Comparison of ENCODE assay signal across 17 cellular contexts in the genomic region with DNA sequence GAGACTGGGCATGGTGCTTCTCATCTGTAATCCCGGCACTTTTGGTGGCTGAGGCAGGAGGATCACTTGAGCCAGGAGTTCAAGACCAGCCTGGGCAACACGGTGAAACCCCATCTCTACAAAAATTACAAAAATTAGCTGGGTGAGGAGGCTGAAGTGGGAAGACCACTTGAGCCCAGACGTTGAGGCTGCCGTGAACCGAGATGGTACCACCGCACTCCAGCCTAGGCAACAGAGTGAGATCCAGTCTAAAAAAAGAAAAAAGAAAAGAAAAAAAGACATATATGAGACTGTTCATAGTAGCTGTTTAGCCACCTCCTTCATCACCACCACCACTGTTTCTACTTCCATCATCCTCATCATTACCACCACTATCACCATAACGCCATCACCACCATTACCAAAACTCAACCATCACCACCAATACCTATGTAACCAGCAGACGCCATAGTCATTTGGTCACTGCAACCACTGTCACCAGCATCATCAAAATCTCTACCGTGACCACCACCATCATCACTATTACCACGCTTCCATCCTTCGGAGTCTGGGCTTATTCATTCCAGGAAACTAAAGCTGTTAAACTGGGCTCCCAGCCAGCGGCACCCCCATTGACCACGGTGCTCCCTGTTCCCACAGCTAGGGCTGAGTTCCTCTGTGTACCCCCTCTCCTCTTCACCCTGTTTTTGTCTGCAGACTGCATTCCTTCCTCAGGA. TPM values are rescaled to one million over a fixed set of nuclear protein-coding genes. Genes with fewer than 3 reads are reported as not detected.
DNase-seq lines count a peak whose midpoint lies in the region; ATAC-seq and TF ChIP-seq lines count a peak whose summit lies in the region.
"Had no signal": no experiment of that assay in that cellular context is flagged by ENCODE, and none has a peak within 500 bp of the region (broad histone marks: within the 10 kb centered on the region; RNA-seq: fewer than 3 reads in every experiment).

No MANE protein-coding gene starts in this region.

- H3K4me3 ChIP-seq in GM23248 (no peak overlapping the region), osteoblast (ENCODE audit: insufficient read depth, low read length) (no peak overlapping the region)
- H3K4me3 ChIP-seq: cardiac muscle cell, heart right ventricle, prostate gland had no signal

- no peaks in the 10 kb centered on the region for H3K9me2 ChIP-seq in GM23248 (ENCODE audit: insufficient read depth)

- ATAC-seq in HG02981 (IDR thresholded peaks at IDR 0.05; ENCODE audit: unreplicated experiment) = peak; percentile 18
- no peak for ATAC-seq in HG02970 (IDR thresholded peaks at IDR 0.05; ENCODE audit: low FRiP score, unreplicated experiment)

- H3K4me1 Mint-ChIP-seq in endothelial cell (ENCODE audit: unreplicated experiment) (no peaks in the 10 kb centered on the region), immature natural killer cell (no peaks in the 10 kb centered on the region)
- H3K4me1 Mint-ChIP-seq: CD4-positive, CD25-positive, alpha-beta regulatory T cell had no signal

- H3K27me3 Mint-ChIP-seq in endothelial cell (ENCODE audit: unreplicated experiment) (peaks cover 9% of the 10 kb centered on the region), immature natural killer cell (ENCODE audit: low read depth in 3 of 3) (peaks cover 2 to 11% (median 4%) of the 10 kb centered on the region in 3 donors)

- no peaks in the 10 kb centered on the region for H3K79me2 ChIP-seq in GM23248 (ENCODE audit: insufficient read depth)
- H3K79me2 ChIP-seq in osteoblast (ENCODE audit: insufficient read depth, low read length) = no peaks in the 10 kb centered on the region

- in situ Hi-C loops in GM23248 (cut with MboI) = loop anchor here (10.0 kb wide), 1 partner anchor 177 kb away; no protein-coding TSS in a partner anchor

- H3K36me3 ChIP-seq in GM23248 (ENCODE audit: low read depth) = no peaks in the 10 kb centered on the region
- no peaks in the 10 kb centered on the region for H3K36me3 ChIP-seq in osteoblast (ENCODE audit: insufficient read depth, low read length)
- H3K36me3 ChIP-seq: cardiac muscle cell, heart right ventricle, prostate gland had no signal

- H3K4me3 Mint-ChIP-seq in endothelial cell (ENCODE audit: unreplicated experiment) (peak overlapping the region; percentile 6), immature natural killer cell (no peak overlapping the region)
- H3K4me3 Mint-ChIP-seq: CD4-positive, CD25-positive, alpha-beta regulatory T cell; dendritic cell treated with granulocyte-macrophage colony-stimulating factor and Interleukin-4, amounts not matched to agents 40 ng/mL and 50 ng/mL, for 4 days; mesothelial cell of epicardium; nephron progenitor cell had no signal

- H3K27ac Mint-ChIP-seq in endothelial cell (ENCODE audit: unreplicated experiment) (no peak overlapping the region), immature natural killer cell (no peak overlapping the region)
- H3K27ac Mint-ChIP-seq: CD4-positive, CD25-positive, alpha-beta regulatory T cell; dendritic cell treated with granulocyte-macrophage colony-stimulating factor and Interleukin-4, amounts not matched to agents 40 ng/mL and 50 ng/mL, for 4 days; mesothelial cell of epicardium; nephron progenitor cell had no signal

- H3K9me3 ChIP-seq in GM23248 (ENCODE audit: low read depth) = no peaks in the 10 kb centered on the region
- H3K9me3 ChIP-seq in osteoblast (ENCODE audit: low read depth, low read length) = no peaks in the 10 kb centered on the region
- H3K9me3 ChIP-seq: prostate gland had no signal

- peaks cover 16% of the 10 kb centered on the region for H3K4me1 ChIP-seq in GM23248 (ENCODE audit: insufficient read depth)
- H3K4me1 ChIP-seq in osteoblast (ENCODE audit: insufficient read depth, low read length) = peaks cover 10% of the 10 kb centered on the region
- H3K4me1 ChIP-seq: prostate gland had no signal

- H3K27me3 ChIP-seq in GM23248 (replicated peaks; ENCODE audit: insufficient read depth) = peaks cover 21% of the 10 kb centered on the region
- peaks cover 12% of the 10 kb centered on the region for H3K27me3 ChIP-seq in osteoblast (ENCODE audit: insufficient read depth, low read length)

- no peak overlapping the region for H3K27ac ChIP-seq in GM23248
- H3K27ac ChIP-seq in osteoblast (ENCODE audit: low read depth, low read length) = no peak overlapping the region
- H3K27ac ChIP-seq: cardiac muscle cell, heart right ventricle, prostate gland had no signal

- H4K20me1 ChIP-seq in GM23248 (ENCODE audit: insufficient read depth) = no peaks in the 10 kb centered on the region
- no peaks in the 10 kb centered on the region for H4K20me1 ChIP-seq in osteoblast (ENCODE audit: insufficient read depth, low read length)

- no peaks in the 10 kb centered on the region for H3K36me3 Mint-ChIP-seq in endothelial cell (ENCODE audit: low read depth, unreplicated experiment)
- H3K36me3 Mint-ChIP-seq in immature natural killer cell = no peaks in the 10 kb centered on the region
- H3K36me3 Mint-ChIP-seq: CD4-positive, CD25-positive, alpha-beta regulatory T cell had no signal

- 73 to 76% methylated on average over 13 of the region's 13 CpGs for WGBS in GM23248 (ENCODE audit: low coverage in 1 of 2, low lambda C conversion rate in 2 of 2, missing lambda C conversion rate in 2 of 2), 2 experiments

- H3K9ac ChIP-seq in GM23248 = no peak overlapping the region

- H2AFZ ChIP-seq in GM23248 (no peak overlapping the region), osteoblast (ENCODE audit: low read length) (peak overlapping the region; percentile 64)

- DNase-seq in GM23248 (peak; percentile 16), endothelial cell (ENCODE audit: low spot score) (no peak), osteoblast (ENCODE audit: insufficient read length, low spot score, missing footprints) (peak; percentile 14), ureter (ENCODE audit: low spot score) (no peak), immature natural killer cell (no peak)
- DNase-seq: NCI-H187 had no signal

- H3F3A ChIP-seq in GM23248 (ENCODE audit: insufficient read depth) = peaks cover 16% of the 10 kb centered on the region; the same call in 1 of the 2 replicates

- TF ChIP-seq CTCF in endothelial cell (IDR thresholded peaks at IDR 0.05; ENCODE audit: unreplicated experiment) (no peak), osteoblast (IDR thresholded peaks at IDR 0.05; ENCODE audit: extremely low read depth, low read depth, low read length) (no peak)

- H3K4me2 ChIP-seq in GM23248 (ENCODE audit: unreplicated experiment) = no peak overlapping the region
- H3K4me2 ChIP-seq in osteoblast (ENCODE audit: insufficient read depth, low read length) = no peak overlapping the region

- H3K9me3 Mint-ChIP-seq in endothelial cell (ENCODE audit: unreplicated experiment) (peaks cover 3% of the 10 kb centered on the region), immature natural killer cell (no peaks in the 10 kb centered on the region)
- H3K9me3 Mint-ChIP-seq: dendritic cell treated with granulocyte-macrophage colony-stimulating factor and Interleukin-4, amounts not matched to agents 40 ng/mL and 50 ng/mL, for 4 days had no signal

RNA-seq across cellular contexts. Expression of gene KIF12, which starts 8.4 kb away (rescaled TPM):
- not detected in 2 replicates for total RNA-seq in GM23248 (2014; rRNA removed; shearing (Covaris generic))
- polyA plus RNA-seq in GM23248 (2016; fragmentation: Nextera tagmentation; extraction: Ambion mirVana) (not detected in 2 replicates), immature natural killer cell (not detected)
- total RNA-seq in endothelial cell (ENCODE audit: unreplicated experiment) (0.26 TPM), osteoblast (not detected in 2 replicates), ureter (6.4 TPM)
- total RNA-seq: CD4-positive, CD25-positive, alpha-beta regulatory T cell; H4; HT1080 had no signal
- polyA plus RNA-seq: CD4-positive, CD25-positive, alpha-beta regulatory T cell; heart right ventricle had no signal

RNA-seq across cellular contexts. Expression of gene AMBP, which starts 29.3 kb away (rescaled TPM):
- not detected in 2 replicates for total RNA-seq in GM23248 (2014; rRNA removed; shearing (Covaris generic))
- not detected in 2 replicates for polyA plus RNA-seq in GM23248 (2016; fragmentation: Nextera tagmentation; extraction: Ambion mirVana)
- not detected for total RNA-seq in endothelial cell (ENCODE audit: unreplicated experiment)
- not detected in 2 replicates for total RNA-seq in osteoblast
- total RNA-seq in ureter = 0.99 TPM
- polyA plus RNA-seq in immature natural killer cell = not detected
- total RNA-seq: cardiac muscle cell; CD4-positive, CD25-positive, alpha-beta regulatory T cell; heart right ventricle had no signal
- polyA plus RNA-seq: CD4-positive, CD25-positive, alpha-beta regulatory T cell had no signal

RNA-seq across cellular contexts. Expression of gene COL27A1, which starts 47.9 kb away (rescaled TPM):
- total RNA-seq in GM23248 (2014; rRNA removed; shearing (Covaris generic)) = 2.3 and 3.9 TPM in 2 replicates
- 1.0 and 1.6 TPM in 2 replicates for polyA plus RNA-seq in GM23248 (2016; fragmentation: Nextera tagmentation; extraction: Ambion mirVana)
- total RNA-seq in endothelial cell (ENCODE audit: unreplicated experiment) = 61.4 TPM
- 10.1 and 11.8 TPM in 2 replicates for total RNA-seq in osteoblast
- total RNA-seq in ureter = 59.2 TPM
- not detected for polyA plus RNA-seq in immature natural killer cell
- polyA plus RNA-seq: CD4-positive, CD25-positive, alpha-beta regulatory T cell had no signal

Comparison
In these comparisons a context has a peak if more than half of its experiments do, and no peak if none do; other contexts are left out.
1. DNase-seq: peak in GM23248 (single experiment) and osteoblast (single experiment); none in endothelial cell (single experiment), ureter (single experiment) and immature natural killer cell (0 of 3).